ENCODE assay signal across 22 cellular contexts in genomic region chr10:6005856-6006390, GRCh38. TPM values are rescaled to one million over a fixed set of nuclear protein-coding genes. Genes with fewer than 3 reads are reported as not detected.
"Had no signal": no experiment of that assay in that cellular context is flagged by ENCODE, and none has a peak within 500 bp of the region (broad histone marks: within the 10 kb centered on the region; RNA-seq: fewer than 3 reads in every experiment).

No MANE protein-coding gene starts in this region.

- DNase-seq: activated B cell treated with CpG ODN at 0.5 μM for 24 hours; activated CD4-positive, alpha-beta memory T cell treated with anti-CD3 and anti-CD28 coated beads for 36 hours; activated CD4-positive, alpha-beta T cell treated with anti-CD3 and anti-CD28 coated beads, Interleukin-2, amount 10 ng/mL, durations not matched to agents 7 days and 5 days; activated gamma-delta T cell; activated naive CD4-positive, alpha-beta T cell treated with anti-CD3 and anti-CD28 coated beads for 36 hours; activated T-cell treated with anti-CD3 and anti-CD28 coated beads, Interleukin-2, amount 50 U/mL, for 4 hours; cerebellar nuclear complex; Kasumi-1; NCI-H1105 treated with DMSO at 0.1 percent for 48 hours; NCI-H1436 treated with DMSO at 0.1 percent for 48 hours; NCI-H187; NCI-H2081; NCI-H510A treated with DMSO at 0.1 percent for 48 hours; NCI-H69; NK-92 treated with Interleukin-12 subunit alpha and Interleukin-12 subunit beta, amount 100 ng/mL, for 24 hours; Right ventricle myocardium superior; SJCRH30; T-helper 9 cell had no signal

- H3K9me3 Mint-ChIP-seq: activated T-helper 17 cell treated with anti-CD3 and anti-CD28 coated beads, Interleukin-2, amount 50 U/mL, for 72 hours had no signal

- H3K27me3 Mint-ChIP-seq: activated B cell treated with CpG ODN at 0.5 μM for 24 hours; activated CD4-positive, alpha-beta T cell treated with anti-CD3 and anti-CD28 coated beads, Interleukin-2, amount 10 ng/mL, durations not matched to agents 7 days and 5 days; activated naive CD8-positive, alpha-beta T cell; activated T-helper 17 cell treated with anti-CD3 and anti-CD28 coated beads, Interleukin-2, amount 50 U/mL, for 72 hours had no signal

- H3K4me3 Mint-ChIP-seq: activated B cell treated with CpG ODN at 0.5 μM for 24 hours; activated CD4-positive, alpha-beta memory T cell treated with anti-CD3 and anti-CD28 coated beads for 36 hours; activated CD4-positive, alpha-beta T cell treated with anti-CD3 and anti-CD28 coated beads, Interleukin-2, amount 10 ng/mL, durations not matched to agents 7 days and 5 days; activated naive CD4-positive, alpha-beta T cell treated with anti-CD3 and anti-CD28 coated beads for 36 hours; activated naive CD8-positive, alpha-beta T cell; activated T-cell treated with anti-CD3 and anti-CD28 coated beads, Interleukin-2, amount 50 U/mL, for 4 hours; activated T-helper 17 cell treated with anti-CD3 and anti-CD28 coated beads, Interleukin-2, amount 50 U/mL, for 72 hours; T-helper 1 cell treated with Interleukin-12 subunit alpha and Interleukin-12 subunit beta and Interleukin-4 antibody, amounts not matched to agents 30 μg/mL and 1 μg/mL, for 36 hours had no signal

- ATAC-seq: activated T-cell treated with anti-CD3 and anti-CD28 coated beads, Interleukin-2, amount 50 U/mL, for 4 hours; activated T-helper 17 cell treated with anti-CD3 and anti-CD28 coated beads, Interleukin-2, amount 50 U/mL, for 72 hours; Panc1 had no signal

- H3K27ac Mint-ChIP-seq: activated B cell treated with CpG ODN at 0.5 μM for 24 hours; activated CD4-positive, alpha-beta memory T cell treated with anti-CD3 and anti-CD28 coated beads for 36 hours; activated CD4-positive, alpha-beta T cell treated with anti-CD3 and anti-CD28 coated beads, Interleukin-2, amount 10 ng/mL, durations not matched to agents 7 days and 5 days; activated naive CD4-positive, alpha-beta T cell treated with anti-CD3 and anti-CD28 coated beads for 36 hours; T-helper 1 cell treated with Interleukin-12 subunit alpha and Interleukin-12 subunit beta and Interleukin-4 antibody, amounts not matched to agents 30 μg/mL and 1 μg/mL, for 36 hours had no signal

RNA-seq across cellular contexts. Expression of gene IL15RA, which starts 28.6 kb away (rescaled TPM):
- total RNA-seq: SJCRH30 had no signal

RNA-seq across cellular contexts. Expression of gene IL2RA, which starts 56.2 kb away (rescaled TPM):
- total RNA-seq: SJCRH30 had no signal
